ENCODE assay signal across 8 cellular contexts in the genomic region with DNA sequence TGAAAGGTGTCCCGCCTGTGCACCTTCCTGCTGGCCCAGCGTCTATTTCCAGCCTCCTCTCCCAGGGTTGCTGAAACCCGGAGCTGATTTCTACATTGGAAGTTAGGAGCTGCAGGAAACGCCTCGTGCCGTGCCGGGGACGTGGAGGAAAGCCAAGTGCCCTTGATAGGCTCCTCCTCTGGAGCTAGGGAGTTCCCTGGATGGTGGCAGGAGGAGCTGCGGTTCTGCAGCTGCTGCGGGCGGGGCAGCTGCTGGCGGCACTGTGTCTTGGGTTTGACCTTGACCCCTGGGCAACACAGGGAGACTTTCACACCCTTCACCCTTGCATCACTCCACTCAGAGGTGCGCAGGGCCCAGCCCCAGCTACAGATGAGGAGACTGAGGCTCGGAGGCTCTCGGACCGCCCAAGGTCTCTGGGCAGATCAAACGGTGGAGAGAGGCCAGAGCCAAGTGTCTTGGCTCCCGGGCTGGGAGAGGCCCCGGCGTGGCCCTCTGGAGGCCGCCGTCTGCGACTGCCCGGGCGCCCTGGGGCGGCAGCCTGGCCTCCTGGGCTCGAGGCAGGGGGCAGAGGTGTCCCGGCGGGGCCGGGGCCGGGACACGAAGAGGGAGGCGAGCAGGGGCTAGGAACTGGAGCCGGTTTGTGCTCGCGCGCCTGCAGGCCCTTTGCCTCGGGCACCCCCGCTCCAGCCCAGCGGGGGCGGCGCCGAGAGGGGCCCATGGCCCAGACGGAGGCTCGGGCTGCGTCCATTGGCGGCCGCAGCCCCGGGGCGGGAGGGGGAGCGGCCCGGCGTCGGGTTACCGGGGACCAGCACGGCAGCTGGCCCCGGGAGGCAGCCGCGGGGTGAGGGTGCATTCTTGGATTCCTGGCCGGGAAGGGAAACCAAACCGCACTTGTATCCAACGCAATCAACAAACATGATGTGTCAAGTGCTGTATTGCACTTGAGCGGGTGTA.
A peak's percentile ranks its signal among the peaks of the same experiment; 100 is the strongest.
DNase-seq lines count a peak whose midpoint lies in the region; ATAC-seq and TF ChIP-seq lines count a peak whose summit lies in the region.

No MANE protein-coding gene starts in this region.

- H3K4me3 ChIP-seq in GM23248 (peak overlapping the region; percentile 55), ascending aorta (peak overlapping the region; percentile 50 to 74), hepatocyte (no peak overlapping the region), psoas muscle (peak overlapping the region; percentile 65), BE2C (ENCODE audit: low read depth, low read length) (no peak overlapping the region)

- in situ Hi-C loops in GM23248 (cut with MboI) = no loop called here

- H3K36me3 ChIP-seq in GM23248 (ENCODE audit: low read depth) = no peaks in the 10 kb centered on the region
- no peaks in the 10 kb centered on the region for H3K36me3 ChIP-seq in ascending aorta
- no peaks in the 10 kb centered on the region for H3K36me3 ChIP-seq in hepatocyte (replicated peaks; ENCODE audit: insufficient read depth, low read depth)
- H3K36me3 ChIP-seq in psoas muscle (ENCODE audit: insufficient read depth in 1 of 2, low read depth in 1 of 2) = no peaks in the 10 kb centered on the region
- H3K36me3 ChIP-seq in BE2C = no peaks in the 10 kb centered on the region

- peak; percentile 84 to 89 (median 88) for ATAC-seq in psoas muscle

- H3F3A ChIP-seq in GM23248 (ENCODE audit: insufficient read depth) = peaks cover 35% of the 10 kb centered on the region

- H2AFZ ChIP-seq in GM23248 (peak overlapping the region; percentile 57), hepatocyte (peak overlapping the region; percentile 33)

- H3K9me3 ChIP-seq in GM23248 (ENCODE audit: low read depth) (no peaks in the 10 kb centered on the region), ascending aorta (no peaks in the 10 kb centered on the region), hepatocyte (ENCODE audit: low read depth) (no peaks in the 10 kb centered on the region), psoas muscle (no peaks in the 10 kb centered on the region), BE2C (no peaks in the 10 kb centered on the region)

- H3K9me2 ChIP-seq in GM23248 (ENCODE audit: insufficient read depth) (no peaks in the 10 kb centered on the region), hepatocyte (replicated peaks; ENCODE audit: insufficient read depth) (no peaks in the 10 kb centered on the region)

- peak overlapping the region; percentile 97 for H3K27ac ChIP-seq in GM23248
- peak overlapping the region; percentile 93 to 94 for H3K27ac ChIP-seq in ascending aorta
- H3K27ac ChIP-seq in hepatocyte = peak overlapping the region; percentile 94
- H3K27ac ChIP-seq in psoas muscle = peak overlapping the region; percentile 93

- intact Hi-C loops in ascending aorta (cut with DNase I) = loop anchor here (1.0 to 10.0 kb wide), 3 partner anchors 108 to 405 kb away; a partner anchor contains a TSS
- intact Hi-C loops in psoas muscle (cut with DNase I) = loop anchor here in 1 of 2 donors (2.0 to 10.0 kb wide), 3 partner anchors 109 to 525 kb away; a partner anchor contains a TSS

- H3K79me2 ChIP-seq in GM23248 (ENCODE audit: insufficient read depth) = no peaks in the 10 kb centered on the region
- H3K79me2 ChIP-seq in hepatocyte = no peaks in the 10 kb centered on the region

- H3K9ac ChIP-seq in GM23248 = peak overlapping the region; percentile 86

- no peak for TF ChIP-seq CTCF in ascending aorta (IDR thresholded peaks at IDR 0.05)
- TF ChIP-seq CTCF in hepatocyte (IDR thresholded peaks at IDR 0.05; ENCODE audit: poor library complexity) = no peak
- peak; percentile 15 for TF ChIP-seq CTCF in psoas muscle (IDR thresholded peaks at IDR 0.05)
- no peak for TF ChIP-seq CTCF in BE2C (IDR thresholded peaks at IDR 0.05; ENCODE audit: low read depth, low read length)

- no peaks in the 10 kb centered on the region for H4K20me1 ChIP-seq in GM23248 (ENCODE audit: insufficient read depth)
- no peaks in the 10 kb centered on the region for H4K20me1 ChIP-seq in hepatocyte (ENCODE audit: insufficient read depth, poor library complexity, severe bottlenecking)

- peaks cover 47% of the 10 kb centered on the region for H3K4me1 ChIP-seq in GM23248 (ENCODE audit: insufficient read depth)
- peaks cover 15 to 32% of the 10 kb centered on the region in 2 donors for H3K4me1 ChIP-seq in ascending aorta
- peaks cover 24% of the 10 kb centered on the region for H3K4me1 ChIP-seq in hepatocyte (ENCODE audit: insufficient read depth)
- peaks cover 45% of the 10 kb centered on the region for H3K4me1 ChIP-seq in psoas muscle
- H3K4me1 ChIP-seq in BE2C = peaks cover 3% of the 10 kb centered on the region; the same call in 1 of the 2 replicates

- DNase-seq in DMS153 (lab: John Stamatoyannopoulos, UW) (peak; percentile 86), GM23248 (peak; percentile 97), NCI-H2171 (lab: John Stamatoyannopoulos, UW) (peak; percentile 60), ascending aorta (ENCODE audit: low spot score in 2 of 2) (peak; percentile 59 to 93), hepatocyte (ENCODE audit: low spot score) (peak; percentile 88), psoas muscle (peak; percentile 92 to 95), BE2C (no peak), GDM1 (lab: John Stamatoyannopoulos, UW) (no peak)

- 1 to 2% methylated on average over 46 to 50 of the region's 63 CpGs for WGBS in GM23248 (ENCODE audit: low coverage in 1 of 2, low lambda C conversion rate in 2 of 2, missing lambda C conversion rate in 2 of 2), 2 experiments
- WGBS in hepatocyte (ENCODE audit: low lambda C conversion rate, missing lambda C conversion rate) = 10% methylated on average over 35 of the region's 63 CpGs
- WGBS in psoas muscle, 3 donors = 0 to 4% (median 2%) methylated on average over 51 to 63 of the region's 63 CpGs

- H3K27me3 ChIP-seq in GM23248 (replicated peaks; ENCODE audit: insufficient read depth) (no peaks in the 10 kb centered on the region), ascending aorta (no peaks in the 10 kb centered on the region), hepatocyte (no peaks in the 10 kb centered on the region), psoas muscle (ENCODE audit: insufficient read depth in 3 of 3, low read length in 2 of 3) (no peaks in the 10 kb centered on the region), BE2C (no peaks in the 10 kb centered on the region)

- H3K4me2 ChIP-seq in GM23248 (ENCODE audit: unreplicated experiment) (peak overlapping the region; percentile 63), hepatocyte (peak overlapping the region; percentile 86)

Comparison
In these comparisons a context has a peak if more than half of its experiments do, and no peak if none do; other contexts are left out.
1. DNase-seq: peak in DMS153 (single experiment), GM23248 (single experiment), NCI-H2171 (single experiment), ascending aorta (2 of 2), hepatocyte (single experiment) and psoas muscle (2 of 2); none in BE2C (single experiment) and GDM1 (single experiment).
2. H3K4me3 ChIP-seq: peak in GM23248 (single experiment), ascending aorta (2 of 2) and psoas muscle (single experiment); none in hepatocyte (single experiment) and BE2C (single experiment).
3. Peak in every context shown above with its lines, with median percentiles within 50 percentile points of each other: H3K27ac ChIP-seq.